In genomic region chr17:8151641-8152111, GRCh38 we compare ENCODE assay signal across 8 cellular contexts. TPM values are rescaled to one million over a fixed set of nuclear protein-coding genes. Genes with fewer than 3 reads are reported as not detected.
DNase-seq lines count a peak whose midpoint lies in the region; ATAC-seq and TF ChIP-seq lines count a peak whose summit lies in the region.

No MANE protein-coding gene starts in this region.

- intact Hi-C loops in CD14-positive monocyte (cut with micrococcal nuclease): loop anchor here in 1 of 2 donors (5.0 to 10.0 kb wide), 2 partner anchors 36 to 317 kb away; partner anchors contain the start of gene KDM6B
- intact Hi-C loops in activated T-helper 1 cell treated with anti-CD3 and anti-CD28 coated beads, Interleukin-12 subunit alpha, Interleukin-12 subunit beta, Interleukin-2, Interleukin-4 antibody, amounts not matched to agents 30 ng/mL and 10 ng/mL and 1 ng/mL, durations not matched to agents 14 hours and 24 hours and 36 hours (cut with micrococcal nuclease): loop anchor here (1.0 to 10.0 kb wide), 5 partner anchors 12 to 1137 kb away; partner anchors contain the start of genes CHD3, MPDU1, RNASEK and TP53

- TF ChIP-seq EP300 in gastroesophageal sphincter (IDR thresholded peaks at IDR 0.05): peak; percentile 97

- peak; percentile 42 to 63 for TF ChIP-seq POLR2A in gastroesophageal sphincter (IDR thresholded peaks at IDR 0.05)

- H3K4me3 Mint-ChIP-seq in CD14-positive monocyte: peak overlapping the region; percentile 97 to 99
- peak overlapping the region; percentile 95 for H3K4me3 Mint-ChIP-seq in activated T-helper 1 cell treated with anti-CD3 and anti-CD28 coated beads, Interleukin-12 subunit alpha, Interleukin-12 subunit beta, Interleukin-2, Interleukin-4 antibody, amounts not matched to agents 30 ng/mL and 10 ng/mL and 1 ng/mL, durations not matched to agents 14 hours and 24 hours and 36 hours

- 0% methylated on average over 6 to 9 of the region's 22 CpGs for WGBS in gastroesophageal sphincter (ENCODE audit: low coverage in 1 of 2), 2 donors

- H3K27me3 ChIP-seq in HUES48 (ENCODE audit: control insufficient read depth, insufficient read depth, low read length) (no peaks in the 10 kb centered on the region), gastroesophageal sphincter (no peaks in the 10 kb centered on the region), neuron (ENCODE audit: insufficient read depth, low read length) (no peaks in the 10 kb centered on the region)

- TF ChIP-seq CTCF in CD14-positive monocyte (IDR thresholded peaks at IDR 0.05) (no peak), gastroesophageal sphincter (IDR thresholded peaks at IDR 0.05) (no peak)

- H3K9me3 Mint-ChIP-seq in CD14-positive monocyte: peaks cover 0 to 4% (median 0%) of the 10 kb centered on the region in 7 donors
- no peaks in the 10 kb centered on the region for H3K9me3 Mint-ChIP-seq in activated T-helper 1 cell treated with anti-CD3 and anti-CD28 coated beads, Interleukin-12 subunit alpha, Interleukin-12 subunit beta, Interleukin-2, Interleukin-4 antibody, amounts not matched to agents 30 ng/mL and 10 ng/mL and 1 ng/mL, durations not matched to agents 14 hours and 24 hours and 36 hours

- peak; percentile 8 for ATAC-seq in gastroesophageal sphincter
- no peak for ATAC-seq in GM18517 (IDR thresholded peaks at IDR 0.05; ENCODE audit: unreplicated experiment)
- no peak for ATAC-seq in GM18873 (IDR thresholded peaks at IDR 0.05; ENCODE audit: low FRiP score, unreplicated experiment)

- peaks cover 0 to 14% (median 0%) of the 10 kb centered on the region in 3 donors for H3K27me3 Mint-ChIP-seq in CD14-positive monocyte (ENCODE audit: low read depth in 3 of 3)
- H3K27me3 Mint-ChIP-seq in activated T-helper 1 cell treated with anti-CD3 and anti-CD28 coated beads, Interleukin-12 subunit alpha, Interleukin-12 subunit beta, Interleukin-2, Interleukin-4 antibody, amounts not matched to agents 30 ng/mL and 10 ng/mL and 1 ng/mL, durations not matched to agents 14 hours and 24 hours and 36 hours (ENCODE audit: insufficient read depth): no peaks in the 10 kb centered on the region

- peak overlapping the region; percentile 52 for H3K27ac ChIP-seq in HUES48 (ENCODE audit: low read depth, low read length)
- peak overlapping the region; percentile 98 to 100 (median 99) for H3K27ac ChIP-seq in gastroesophageal sphincter

- H3K4me1 Mint-ChIP-seq in CD14-positive monocyte: peaks cover 28% of the 10 kb centered on the region
- peaks cover 37% of the 10 kb centered on the region for H3K4me1 Mint-ChIP-seq in activated T-helper 1 cell treated with anti-CD3 and anti-CD28 coated beads, Interleukin-12 subunit alpha, Interleukin-12 subunit beta, Interleukin-2, Interleukin-4 antibody, amounts not matched to agents 30 ng/mL and 10 ng/mL and 1 ng/mL, durations not matched to agents 14 hours and 24 hours and 36 hours (ENCODE audit: low read depth)

- H3K27ac Mint-ChIP-seq in CD14-positive monocyte: peak overlapping the region in 3 of 7 donors; percentile 96 to 99 (median 98)
- peak overlapping the region; percentile 98 for H3K27ac Mint-ChIP-seq in activated T-helper 1 cell treated with anti-CD3 and anti-CD28 coated beads, Interleukin-12 subunit alpha, Interleukin-12 subunit beta, Interleukin-2, Interleukin-4 antibody, amounts not matched to agents 30 ng/mL and 10 ng/mL and 1 ng/mL, durations not matched to agents 14 hours and 24 hours and 36 hours

- no peak overlapping the region; the same call in 1 of the 2 replicates for H3K9ac ChIP-seq in HUES48 (ENCODE audit: low read depth, low read length)

- peaks cover 49 to 53% of the 10 kb centered on the region in 2 donors for H3K36me3 Mint-ChIP-seq in CD14-positive monocyte
- peaks cover 5% of the 10 kb centered on the region for H3K36me3 Mint-ChIP-seq in activated T-helper 1 cell treated with anti-CD3 and anti-CD28 coated beads, Interleukin-12 subunit alpha, Interleukin-12 subunit beta, Interleukin-2, Interleukin-4 antibody, amounts not matched to agents 30 ng/mL and 10 ng/mL and 1 ng/mL, durations not matched to agents 14 hours and 24 hours and 36 hours (ENCODE audit: low read depth)

- H3K4me3 ChIP-seq in HUES48 (ENCODE audit: low read depth, low read length): peak overlapping the region; percentile 80
- H3K4me3 ChIP-seq in gastroesophageal sphincter: peak overlapping the region; percentile 77 to 79
- peak overlapping the region; percentile 83 for H3K4me3 ChIP-seq in neuron (ENCODE audit: low read length)

- H3K4me1 ChIP-seq in HUES48 (ENCODE audit: control insufficient read depth, insufficient read depth, low read length): peaks cover 17% of the 10 kb centered on the region
- peaks cover 0 to 58% (median 29%) of the 10 kb centered on the region in 3 donors for H3K4me1 ChIP-seq in gastroesophageal sphincter
- H3K4me1 ChIP-seq in neuron (ENCODE audit: insufficient read depth, low read length): peaks cover 43% of the 10 kb centered on the region

- H3K9me3 ChIP-seq in HUES48 (ENCODE audit: control insufficient read depth, insufficient read depth, low read length): no peaks in the 10 kb centered on the region
- no peaks in the 10 kb centered on the region for H3K9me3 ChIP-seq in gastroesophageal sphincter
- no peaks in the 10 kb centered on the region for H3K9me3 ChIP-seq in neuron (ENCODE audit: low read length)

- peak overlapping the region; percentile 21 for H2AFZ ChIP-seq in neuron (ENCODE audit: low read depth, low read length)

- peak; percentile 69 for DNase-seq in CD14-positive monocyte (ENCODE audit: low spot score)
- no peak for DNase-seq in activated T-helper 1 cell treated with anti-CD3 and anti-CD28 coated beads, Interleukin-12 subunit alpha, Interleukin-12 subunit beta, Interleukin-2, Interleukin-4 antibody, amounts not matched to agents 30 ng/mL and 10 ng/mL and 1 ng/mL, durations not matched to agents 14 hours and 24 hours and 36 hours (ENCODE audit: low spot score)
- DNase-seq in H4 (ENCODE audit: low spot score): no peak

- H3K36me3 ChIP-seq in HUES48 (ENCODE audit: control insufficient read depth, insufficient read depth, low read length): peaks cover 35% of the 10 kb centered on the region
- H3K36me3 ChIP-seq in gastroesophageal sphincter: peaks cover 3 to 50% of the 10 kb centered on the region in 2 donors
- peaks cover 32% of the 10 kb centered on the region for H3K36me3 ChIP-seq in neuron (ENCODE audit: insufficient read depth, low read length)

RNA-seq across cellular contexts. Expression of gene PER1, which starts 0.5 kb away (rescaled TPM):
- 1 to 10 TPM; 5.6 to 9.6 TPM for polyA plus RNA-seq in CD14-positive monocyte
- total RNA-seq in activated T-helper 1 cell treated with anti-CD3 and anti-CD28 coated beads, Interleukin-12 subunit alpha, Interleukin-12 subunit beta, Interleukin-2, Interleukin-4 antibody, amounts not matched to agents 30 ng/mL and 10 ng/mL and 1 ng/mL, durations not matched to agents 14 hours and 24 hours and 36 hours: 36.9 and 37.4 TPM in 2 replicates
- total RNA-seq in gastroesophageal sphincter: 100 to 1,000 TPM in 3 of 4 donors, 10 to 100 TPM in 1; 67.1 to 188 (median 136) TPM
- 4.4 and 4.6 TPM in 2 replicates for total RNA-seq in H4 (2014; rRNA removed; shearing (Covaris generic))

RNA-seq across cellular contexts. Expression of gene VAMP2, which starts 11.1 kb away (rescaled TPM):
- 10 to 100 TPM; 10.2 to 14.5 TPM for polyA plus RNA-seq in CD14-positive monocyte
- 54.7 and 55.9 TPM in 2 replicates for total RNA-seq in activated T-helper 1 cell treated with anti-CD3 and anti-CD28 coated beads, Interleukin-12 subunit alpha, Interleukin-12 subunit beta, Interleukin-2, Interleukin-4 antibody, amounts not matched to agents 30 ng/mL and 10 ng/mL and 1 ng/mL, durations not matched to agents 14 hours and 24 hours and 36 hours
- total RNA-seq in gastroesophageal sphincter: 10 to 100 TPM; 14.6 to 39.8 (median 33.4) TPM
- total RNA-seq in H4 (2014; rRNA removed; shearing (Covaris generic)): 0.64 TPM in 2 replicates

RNA-seq across cellular contexts. Expression of gene TMEM107, which starts 24.5 kb away (rescaled TPM):
- polyA plus RNA-seq in CD14-positive monocyte: 10 to 100 TPM; 31.4 to 37.4 TPM
- 19.3 and 20.8 TPM in 2 replicates for total RNA-seq in activated T-helper 1 cell treated with anti-CD3 and anti-CD28 coated beads, Interleukin-12 subunit alpha, Interleukin-12 subunit beta, Interleukin-2, Interleukin-4 antibody, amounts not matched to agents 30 ng/mL and 10 ng/mL and 1 ng/mL, durations not matched to agents 14 hours and 24 hours and 36 hours
- 10 to 100 TPM; 11.2 to 18.8 (median 15.5) TPM for total RNA-seq in gastroesophageal sphincter
- total RNA-seq in H4 (2014; rRNA removed; shearing (Covaris generic)): 1.7 and 13.3 TPM in 2 replicates

RNA-seq across cellular contexts. Expression of gene HES7, which starts 27.8 kb away (rescaled TPM):
- not detected for polyA plus RNA-seq in CD14-positive monocyte
- total RNA-seq in activated T-helper 1 cell treated with anti-CD3 and anti-CD28 coated beads, Interleukin-12 subunit alpha, Interleukin-12 subunit beta, Interleukin-2, Interleukin-4 antibody, amounts not matched to agents 30 ng/mL and 10 ng/mL and 1 ng/mL, durations not matched to agents 14 hours and 24 hours and 36 hours: 0.88 and 1.8 TPM in 2 replicates
- under 1 TPM in 2 of 4 donors, not detected in 2; 0.89 to 0.94 TPM for total RNA-seq in gastroesophageal sphincter
- total RNA-seq in H4 (2014; rRNA removed; shearing (Covaris generic)): 0.14 TPM in 1 of 2 replicates, not detected in the other

RNA-seq across cellular contexts. Expression of gene ALOXE3, which starts 33.4 kb away (rescaled TPM):
- polyA plus RNA-seq in CD14-positive monocyte: not detected
- 0.10 TPM in 1 of 2 replicates, not detected in the other for total RNA-seq in activated T-helper 1 cell treated with anti-CD3 and anti-CD28 coated beads, Interleukin-12 subunit alpha, Interleukin-12 subunit beta, Interleukin-2, Interleukin-4 antibody, amounts not matched to agents 30 ng/mL and 10 ng/mL and 1 ng/mL, durations not matched to agents 14 hours and 24 hours and 36 hours
- under 1 TPM in 1 of 4 donors, not detected in 3; 0.37 TPM for total RNA-seq in gastroesophageal sphincter
- total RNA-seq in H4 (2014; rRNA removed; shearing (Covaris generic)): not detected in 2 replicates
